8 cellular contexts compared by ENCODE assay signal in genomic region chr5:149732500-149733128, GRCh38. TPM values are rescaled to one million over a fixed set of nuclear protein-coding genes. Genes with fewer than 3 reads are reported as not detected.
DNase-seq lines count a peak whose midpoint lies in the region; ATAC-seq, FAIRE-seq and TF ChIP-seq lines count a peak whose summit lies in the region.

No MANE protein-coding gene starts in this region.

- peaks cover 79% of the 10 kb centered on the region for H3K79me2 ChIP-seq in K562 (ENCODE audit: control insufficient read depth, insufficient read depth, low read length)

- H2AFZ ChIP-seq in K562 (ENCODE audit: low read depth, low read length): no peak overlapping the region

- H3K9me3 ChIP-seq in K562 (replicated peaks; ENCODE audit: control insufficient read depth, insufficient read depth, low read depth, low read length) (no peaks in the 10 kb centered on the region), thymus (ENCODE audit: control insufficient read depth) (no peaks in the 10 kb centered on the region)

- WGBS in K562 (ENCODE audit: insufficient coverage, low coverage, missing lambda C conversion rate): 3% methylated on average over 10 of the region's 11 CpGs
- 93% methylated on average over 11 of the region's 11 CpGs for WGBS in thymus

- peak overlapping the region; percentile 83 to 98 for H3K9ac ChIP-seq in K562 (ENCODE audit: insufficient read depth in 1 of 2, low read depth in 2 of 2, low read length in 2 of 2)

- no peak for TF ChIP-seq POLR2A in K562 (conservative IDR thresholded peaks at IDR 0.05)

- H3K36me3 Mint-ChIP-seq in activated CD4-positive, alpha-beta T cell treated with anti-CD3 and anti-CD28 coated beads for 36 hours (ENCODE audit: low read depth): no peaks in the 10 kb centered on the region

- in situ Hi-C loops in K562 (cut with MboI): no loop called here

- intact Hi-C loops in activated CD4-positive, alpha-beta T cell treated with anti-CD3 and anti-CD28 coated beads for 36 hours (cut with DNase I, micrococcal nuclease): loop anchor here in 1 of 2 experiments (5.0 kb wide), 2 partner anchors 150 to 375 kb away; partner anchors contain the start of genes ARHGEF37 and PCYOX1L
- intact Hi-C loops in K562 (cut with micrococcal nuclease): loop anchor here (5.0 kb wide), 1 partner anchor 80 kb away; no protein-coding TSS in a partner anchor

- peak overlapping the region; percentile 70 for H3K4me2 ChIP-seq in K562 (ENCODE audit: insufficient read depth, low read length)

- no TSS peak for BruUV-seq in K562 (replicated peaks; lab: Mats Ljungman, UMichigan)

- DNase-seq in activated CD4-positive, alpha-beta T cell treated with anti-CD3 and anti-CD28 coated beads for 36 hours: no peak
- no peak for DNase-seq in activated CD4-positive, alpha-beta T cell treated with anti-CD3 and anti-CD28 coated beads, Interleukin-2, amount 50 U/mL, for 4 hours
- peak; percentile 58 to 79 (median 58) for DNase-seq in K562 (ENCODE audit: extremely low read depth in 1 of 4, low spot score in 3 of 4)
- peak; percentile 73 for DNase-seq in left lobe of liver (ENCODE audit: low spot score)
- no peak for DNase-seq in NCI-H2196 (lab: John Stamatoyannopoulos, UW; ENCODE audit: unreplicated experiment)
- DNase-seq in stimulated activated CD4-positive, alpha-beta T cell treated with anti-CD3 and anti-CD28 coated beads, Interleukin-2, amount 100 ng/mL, for 48 hours: no peak
- DNase-seq in activated CD4-positive, alpha-beta T cell treated with anti-CD3 and anti-CD28 coated beads, Interleukin-2, amount 50 U/mL, for 1 hour: no peak

- ATAC-seq in activated CD4-positive, alpha-beta T cell treated with anti-CD3 and anti-CD28 coated beads for 36 hours: no peak
- ATAC-seq in K562 (peak; percentile 57), left lobe of liver (peak; percentile 45)

- no peaks in the 10 kb centered on the region for H3K9me3 Mint-ChIP-seq in activated CD4-positive, alpha-beta T cell treated with anti-CD3 and anti-CD28 coated beads for 36 hours (ENCODE audit: low read depth)

- no peak for TF ChIP-seq CTCF in K562 (IDR thresholded peaks at IDR 0.05 in 2 of 3, conservative IDR thresholded peaks at IDR 0.05 in 1 of 3; ENCODE audit: insufficient read depth in 2 of 3, low read depth in 1 of 3, low read length in 3 of 3)

- POLR2A ChIA-PET in activated CD4-positive, alpha-beta T cell treated with anti-CD3 and anti-CD28 coated beads for 36 hours (lab: Charles Lee): interaction anchor here (0.6 kb wide), 3 partner anchors 12 to 228 kb away, joined by 3 read pairs; partner anchors contain the start of gene SLC26A2
- POLR2A ChIA-PET in K562 (lab: Yijun Ruan, JAX): interaction anchor here (1.1 to 2.5 kb wide), 6 partner anchors 9 to 66 kb away, joined by 3 to 20 read pairs (median 6); no protein-coding TSS in a partner anchor

- no peak for FAIRE-seq in K562 (lab: Jason Lieb, UNC)

- H3K4me3 Mint-ChIP-seq in activated CD4-positive, alpha-beta T cell treated with anti-CD3 and anti-CD28 coated beads for 36 hours: peak overlapping the region; percentile 79

- H3K27ac ChIP-seq in K562 (ENCODE audit: extremely low read depth, low read depth, low read length): peak overlapping the region; percentile 82
- H3K27ac ChIP-seq in thymus (ENCODE audit: low read depth): peak overlapping the region; percentile 74

- H4K20me1 ChIP-seq in K562 (replicated peaks; ENCODE audit: control insufficient read depth, insufficient read depth, low read length): peaks cover 26% of the 10 kb centered on the region

- TF ChIP-seq EP300 in K562 (IDR thresholded peaks at IDR 0.05; ENCODE audit: low read length): no peak

- H3K9me1 ChIP-seq in K562 (ENCODE audit: control insufficient read depth, insufficient read depth, low read length): no peaks in the 10 kb centered on the region

- peaks cover 34% of the 10 kb centered on the region; the same call in 2 of the 3 replicates for H3K36me3 ChIP-seq in K562 (ENCODE audit: control insufficient read depth, insufficient read depth, low read length)
- H3K36me3 ChIP-seq in thymus (ENCODE audit: control insufficient read depth, insufficient read depth): no peaks in the 10 kb centered on the region

- no peaks in the 10 kb centered on the region for H3K27me3 Mint-ChIP-seq in activated CD4-positive, alpha-beta T cell treated with anti-CD3 and anti-CD28 coated beads for 36 hours

- peaks cover 16 to 32% of the 10 kb centered on the region in 2 experiments; a peak in 4 of 5 replicates for H3K4me1 ChIP-seq in K562 (replicated peaks in 1 of 2; ENCODE audit: control insufficient read depth in 2 of 2, insufficient read depth in 2 of 2, low read length in 2 of 2)
- H3K4me1 ChIP-seq in thymus (ENCODE audit: control insufficient read depth, insufficient read depth, low read length): peaks cover 6% of the 10 kb centered on the region

- H3K27me3 ChIP-seq in K562 (ENCODE audit: control insufficient read depth in 2 of 2, insufficient read depth in 2 of 2, low read length in 2 of 2): no peaks in the 10 kb centered on the region
- peaks cover 11% of the 10 kb centered on the region for H3K27me3 ChIP-seq in thymus (ENCODE audit: control insufficient read depth, insufficient read depth)

- no peak overlapping the region for H3K27ac Mint-ChIP-seq in activated CD4-positive, alpha-beta T cell treated with anti-CD3 and anti-CD28 coated beads for 36 hours

- H3K4me3 ChIP-seq in K562 (peak overlapping the region; percentile 78), thymus (ENCODE audit: low read length) (no peak overlapping the region)

- H3K4me1 Mint-ChIP-seq in activated CD4-positive, alpha-beta T cell treated with anti-CD3 and anti-CD28 coated beads for 36 hours: peaks cover 2% of the 10 kb centered on the region

- no peak for TF ChIP-seq RAD21 in K562 (CRISPR knock-in tag; conservative IDR thresholded peaks at IDR 0.05 in 1 of 2, IDR thresholded peaks at IDR 0.05 in 1 of 2)

- CTCF ChIA-PET in activated CD4-positive, alpha-beta T cell treated with anti-CD3 and anti-CD28 coated beads for 36 hours (lab: Charles Lee): interaction anchor here (0.6 to 1.7 kb wide), 4 partner anchors 8 to 228 kb away, joined by 3 to 7 read pairs (median 5); partner anchors contain the start of gene SLC26A2
- CTCF ChIA-PET in K562 (lab: Yijun Ruan, JAX; ENCODE audit: low intra/inter-chr PET ratio): interaction anchor here (0.5 kb wide), 1 partner anchor 65 kb away, joined by 3 read pairs; no protein-coding TSS in a partner anchor

TF ChIP-seq in K562, 482 proteins besides CTCF, POLR2A, EP300 and RAD21 (continues in another document):
- TF ChIP-seq ZNF134 (CRISPR knock-in tag; conservative IDR thresholded peaks at IDR 0.05) (no peak), REST (CRISPR knock-in tag; IDR thresholded peaks at IDR 0.05; ENCODE audit: low read depth) (no peak), GTF2B (IDR thresholded peaks at IDR 0.05; ENCODE audit: extremely low read depth, insufficient read length) (no peak)

RNA-seq across cellular contexts. Expression of gene PPARGC1B, which starts 2.5 kb away (rescaled TPM):
- 1 to 10 TPM; 4.8 to 4.9 TPM for total RNA-seq in activated CD4-positive, alpha-beta T cell treated with anti-CD3 and anti-CD28 coated beads for 36 hours
- 34.1 and 39.8 TPM in 2 replicates for total RNA-seq in K562 (2011; cell fraction: chromatin; rRNA removed; ENCODE audit: low replicate concordance)
- total RNA-seq in K562 (2011; cell fraction: nucleolus; rRNA removed): 20.5 and 21.1 TPM in 2 replicates
- total RNA-seq in K562 (2011; cell fraction: nucleoplasm; rRNA removed): 24.4 and 30.4 TPM in 2 replicates
- total RNA-seq in K562 (2014; rRNA removed) (8.6 and 10.9 TPM in 2 replicates), K562 (2014; rRNA removed; fragmentation: Illumina TruSeq; extraction: Trizol) (7.1 TPM in 2 replicates), K562 (2015; rRNA removed; fragmentation: Illumina TruSeq; extraction: Trizol) (7.3 and 8.1 TPM in 2 replicates), K562 (2021) (23.3 and 29.0 TPM in 2 replicates), left lobe of liver (4.0 TPM)
- polyA plus RNA-seq in K562 (2011; rRNA removed) (2.8 and 3.0 TPM in 2 replicates), K562 (2014; fragmentation: Illumina TruSeq; extraction: Trizol) (11.6 and 11.7 TPM in 2 replicates), K562 (2014; fragmentation: Nextera tagmentation; extraction: Ambion mirVana) (1 to 10 TPM; 2.5 to 6.3 TPM), K562 (2014; rRNA removed) (8.7 and 8.8 TPM in 2 replicates), thymus (0.82 TPM)
- 2.2 and 2.6 TPM in 2 replicates for polyA plus RNA-seq in K562 (2011; cell fraction: cytosol; rRNA removed)
- 13.0 and 17.4 TPM in 2 replicates for polyA plus RNA-seq in K562 (2011; cell fraction: nucleus; rRNA removed)
- polyA plus RNA-seq in K562 (2012): 6.4 and 8.1 TPM in 2 replicates
- 7.3 and 7.7 TPM in 2 replicates for polyA minus RNA-seq in K562 (2011; rRNA and poly(A)+ RNA removed)
- polyA minus RNA-seq in K562 (2011; cell fraction: cytosol; rRNA and poly(A)+ RNA removed): 8.8 and 11.6 TPM in 2 replicates
- polyA minus RNA-seq in K562 (2011; cell fraction: nucleus; rRNA and poly(A)+ RNA removed): 9.4 and 10.8 TPM in 2 replicates

Comparison
In these comparisons a context has a peak if more than half of its experiments do, and no peak if none do; other contexts are left out.
1. DNase-seq: peak in K562 (4 of 4) and left lobe of liver (single experiment); none in activated CD4-positive, alpha-beta T cell treated with anti-CD3 and anti-CD28 coated beads for 36 hours (single experiment), activated CD4-positive, alpha-beta T cell treated with anti-CD3 and anti-CD28 coated beads, Interleukin-2, amount 50 U/mL, for 4 hours (0 of 2), NCI-H2196 (single experiment), stimulated activated CD4-positive, alpha-beta T cell treated with anti-CD3 and anti-CD28 coated beads, Interleukin-2, amount 100 ng/mL, for 48 hours (0 of 2) and activated CD4-positive, alpha-beta T cell treated with anti-CD3 and anti-CD28 coated beads, Interleukin-2, amount 50 U/mL, for 1 hour (single experiment).